ENCODE assay signal across 25 cellular contexts in the genomic region with DNA sequence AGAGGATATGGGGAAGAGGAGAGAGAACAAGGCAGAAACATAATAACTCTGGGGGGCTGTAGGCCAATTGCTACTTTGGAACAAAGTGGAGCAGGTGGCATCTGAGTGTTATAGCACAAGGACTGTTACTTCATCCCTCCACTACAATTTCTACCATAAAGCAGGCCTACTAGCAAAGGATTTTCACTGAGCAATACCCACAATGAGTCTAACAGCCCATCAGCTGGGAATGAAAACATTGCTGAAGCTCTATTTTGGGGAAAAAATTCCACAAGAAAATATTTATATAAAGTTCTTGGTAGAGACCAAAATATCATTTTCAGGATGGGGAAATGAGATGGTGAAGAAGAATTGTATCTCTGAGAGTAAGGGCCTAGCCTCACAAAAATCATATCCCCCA. TPM values are rescaled to one million over a fixed set of nuclear protein-coding genes. Genes with fewer than 3 reads are reported as not detected.
DNase-seq lines count a peak whose midpoint lies in the region; ATAC-seq and TF ChIP-seq lines count a peak whose summit lies in the region.
"Had no signal": no experiment of that assay in that cellular context is flagged by ENCODE, and none has a peak within 500 bp of the region (broad histone marks: within the 10 kb centered on the region; RNA-seq: fewer than 3 reads in every experiment).

No MANE protein-coding gene starts in this region.

- CTCF ChIA-PET in activated naive CD4-positive, alpha-beta T cell treated with anti-CD3 and anti-CD28 coated beads for 36 hours (lab: Charles Lee) = interaction anchor here (5.3 kb wide), 1 partner anchor 8 kb away, joined by 61 read pairs; no protein-coding TSS in a partner anchor

- no peaks in the 10 kb centered on the region for H3K36me3 ChIP-seq in heart left ventricle
- no peaks in the 10 kb centered on the region for H3K36me3 ChIP-seq in Peyer's patch
- H3K36me3 ChIP-seq: lower lobe of right lung, neural progenitor cell, upper lobe of left lung had no signal

- no peak for ATAC-seq in natural killer cell
- no peak for ATAC-seq in heart left ventricle
- ATAC-seq: lower lobe of right lung, psoas muscle had no signal

- H3K4me3 Mint-ChIP-seq in T-helper 1 cell treated with Interleukin-12 subunit alpha and Interleukin-12 subunit beta and Interleukin-4 antibody, amounts not matched to agents 30 μg/mL and 1 μg/mL, for 36 hours = no peak overlapping the region
- no peak overlapping the region for H3K4me3 Mint-ChIP-seq in activated naive CD8-positive, alpha-beta T cell
- H3K4me3 Mint-ChIP-seq in natural killer cell = no peak overlapping the region
- no peak overlapping the region for H3K4me3 Mint-ChIP-seq in activated naive CD4-positive, alpha-beta T cell treated with anti-CD3 and anti-CD28 coated beads for 36 hours
- H3K4me3 Mint-ChIP-seq: neural progenitor cell had no signal

- no peak overlapping the region for H3K4me3 ChIP-seq in heart left ventricle
- no peak overlapping the region for H3K4me3 ChIP-seq in Peyer's patch
- H3K4me3 ChIP-seq: lower lobe of right lung, neural progenitor cell, psoas muscle, upper lobe of left lung had no signal

- H3K4me1 Mint-ChIP-seq in T-helper 1 cell treated with Interleukin-12 subunit alpha and Interleukin-12 subunit beta and Interleukin-4 antibody, amounts not matched to agents 30 μg/mL and 1 μg/mL, for 36 hours (ENCODE audit: low read depth) = peaks cover 32% of the 10 kb centered on the region
- H3K4me1 Mint-ChIP-seq in activated naive CD8-positive, alpha-beta T cell (ENCODE audit: low read depth) = peaks cover 33% of the 10 kb centered on the region
- H3K4me1 Mint-ChIP-seq in natural killer cell = peaks cover 41 to 43% of the 10 kb centered on the region in 2 donors
- peaks cover 31% of the 10 kb centered on the region for H3K4me1 Mint-ChIP-seq in activated naive CD4-positive, alpha-beta T cell treated with anti-CD3 and anti-CD28 coated beads for 36 hours (ENCODE audit: low read depth)

- H3K27me3 Mint-ChIP-seq in T-helper 1 cell treated with Interleukin-12 subunit alpha and Interleukin-12 subunit beta and Interleukin-4 antibody, amounts not matched to agents 30 μg/mL and 1 μg/mL, for 36 hours (ENCODE audit: low read depth) = peaks cover 8% of the 10 kb centered on the region
- peaks cover 20% of the 10 kb centered on the region for H3K27me3 Mint-ChIP-seq in activated naive CD8-positive, alpha-beta T cell
- H3K27me3 Mint-ChIP-seq in natural killer cell (ENCODE audit: low read depth in 2 of 2) = peaks cover 5 to 6% of the 10 kb centered on the region in 2 donors
- peaks cover 46% of the 10 kb centered on the region for H3K27me3 Mint-ChIP-seq in activated naive CD4-positive, alpha-beta T cell treated with anti-CD3 and anti-CD28 coated beads for 36 hours (ENCODE audit: low read depth)

- H3K9me3 Mint-ChIP-seq in T-helper 1 cell treated with Interleukin-12 subunit alpha and Interleukin-12 subunit beta and Interleukin-4 antibody, amounts not matched to agents 30 μg/mL and 1 μg/mL, for 36 hours = no peaks in the 10 kb centered on the region
- H3K9me3 Mint-ChIP-seq in activated naive CD8-positive, alpha-beta T cell (ENCODE audit: low read depth) = no peaks in the 10 kb centered on the region
- H3K9me3 Mint-ChIP-seq in natural killer cell = no peaks in the 10 kb centered on the region
- H3K9me3 Mint-ChIP-seq in activated naive CD4-positive, alpha-beta T cell treated with anti-CD3 and anti-CD28 coated beads for 36 hours = no peaks in the 10 kb centered on the region
- H3K9me3 Mint-ChIP-seq: CD8-positive, alpha-beta memory T cell; neural progenitor cell had no signal

- peaks cover 0 to 24% (median 9%) of the 10 kb centered on the region in 12 donors for H3K4me1 ChIP-seq in heart left ventricle
- peaks cover 0 to 18% (median 0%) of the 10 kb centered on the region in 4 donors for H3K4me1 ChIP-seq in Peyer's patch

- peaks cover 0 to 12% (median 0%) of the 10 kb centered on the region in 9 donors for H3K27me3 ChIP-seq in heart left ventricle
- no peaks in the 10 kb centered on the region for H3K27me3 ChIP-seq in Peyer's patch

- no peak overlapping the region for H3K27ac ChIP-seq in heart left ventricle
- H3K27ac ChIP-seq in Peyer's patch = no peak overlapping the region
- H3K27ac ChIP-seq: 22Rv1, lower lobe of right lung, neural progenitor cell, psoas muscle, upper lobe of left lung had no signal

- TF ChIP-seq CTCF in natural killer cell (IDR thresholded peaks at IDR 0.05) (no peak), heart left ventricle (IDR thresholded peaks at IDR 0.05) (no peak), Peyer's patch (IDR thresholded peaks at IDR 0.05) (no peak)

- no peak for TF ChIP-seq POLR2A in heart left ventricle (IDR thresholded peaks at IDR 0.05)
- TF ChIP-seq POLR2A in Peyer's patch (IDR thresholded peaks at IDR 0.05) = no peak

- no peaks in the 10 kb centered on the region for H3K9me3 ChIP-seq in heart left ventricle
- no peaks in the 10 kb centered on the region for H3K9me3 ChIP-seq in Peyer's patch
- H3K9me3 ChIP-seq: lower lobe of right lung, psoas muscle, upper lobe of left lung had no signal

- H3K27ac Mint-ChIP-seq in T-helper 1 cell treated with Interleukin-12 subunit alpha and Interleukin-12 subunit beta and Interleukin-4 antibody, amounts not matched to agents 30 μg/mL and 1 μg/mL, for 36 hours = peak overlapping the region; percentile 85
- peak overlapping the region; percentile 69 for H3K27ac Mint-ChIP-seq in activated naive CD8-positive, alpha-beta T cell
- H3K27ac Mint-ChIP-seq in natural killer cell = peak overlapping the region; percentile 43 to 68
- no peak overlapping the region for H3K27ac Mint-ChIP-seq in activated naive CD4-positive, alpha-beta T cell treated with anti-CD3 and anti-CD28 coated beads for 36 hours
- H3K27ac Mint-ChIP-seq: neural progenitor cell had no signal

- DNase-seq in T-helper 1 cell (no peak), EH (ENCODE audit: low read depth) (peak; percentile 48), natural killer cell (no peak), heart left ventricle (no peak), Peyer's patch (no peak)
- no peak for DNase-seq in activated naive CD4-positive, alpha-beta T cell treated with anti-CD3 and anti-CD28 coated beads for 36 hours
- DNase-seq: activated CD4-positive, alpha-beta T cell treated with anti-CD3 and anti-CD28 coated beads for 4 hours; activated naive CD4-positive, alpha-beta T cell treated with Interleukin-2 at 50 U/mL for 16 hours; anterior cingulate cortex; caudate nucleus; dermis blood vessel endothelial cell; DMS153; kidney; lower lobe of right lung; NCI-H446; NCI-H82; psoas muscle; Right ventricle myocardium superior; SW 1271; upper lobe of left lung had no signal

- peaks cover 2% of the 10 kb centered on the region for H3K36me3 Mint-ChIP-seq in T-helper 1 cell treated with Interleukin-12 subunit alpha and Interleukin-12 subunit beta and Interleukin-4 antibody, amounts not matched to agents 30 μg/mL and 1 μg/mL, for 36 hours (ENCODE audit: low read depth)
- H3K36me3 Mint-ChIP-seq in activated naive CD8-positive, alpha-beta T cell = peaks cover 2% of the 10 kb centered on the region
- H3K36me3 Mint-ChIP-seq in natural killer cell = no peaks in the 10 kb centered on the region
- H3K36me3 Mint-ChIP-seq in activated naive CD4-positive, alpha-beta T cell treated with anti-CD3 and anti-CD28 coated beads for 36 hours (ENCODE audit: low read depth) = no peaks in the 10 kb centered on the region
- H3K36me3 Mint-ChIP-seq: neural progenitor cell had no signal

- intact Hi-C loops in natural killer cell (cut with micrococcal nuclease) (loop anchor here (2.0 kb wide), 1 partner anchor 89 kb away; a partner anchor contains a TSS), heart left ventricle (cut with DNase I) (loop anchor here in 1 of 10 donors (10.0 kb wide), 1 partner anchor 93 kb away; a partner anchor contains a TSS)
- intact Hi-C loops in activated naive CD4-positive, alpha-beta T cell treated with anti-CD3 and anti-CD28 coated beads for 36 hours (cut with micrococcal nuclease) = loop anchor here (5.0 to 10.0 kb wide), 3 partner anchors 40 to 1167 kb away; no protein-coding TSS in a partner anchor

RNA-seq across cellular contexts. Expression of a gene that starts 3.6 kb away (rescaled TPM):
- under 1 TPM; 0.19 to 0.43 (median 0.20) TPM for total RNA-seq in natural killer cell
- 1 to 10 TPM; 1.8 to 4.1 (median 2.6) TPM for total RNA-seq in heart left ventricle
- polyA plus RNA-seq in heart left ventricle = 1 to 10 TPM; 1.3 to 1.5 TPM
- under 1 TPM in 1 of 4 donors, not detected in 3; 0.66 TPM for total RNA-seq in Peyer's patch
- total RNA-seq in activated naive CD4-positive, alpha-beta T cell treated with anti-CD3 and anti-CD28 coated beads for 36 hours = under 1 TPM; 0.21 to 0.25 TPM
- polyA plus RNA-seq: CD8-positive, alpha-beta memory T cell had no signal
